ENCODE assay signal across 1 cellular context in the genomic region with DNA sequence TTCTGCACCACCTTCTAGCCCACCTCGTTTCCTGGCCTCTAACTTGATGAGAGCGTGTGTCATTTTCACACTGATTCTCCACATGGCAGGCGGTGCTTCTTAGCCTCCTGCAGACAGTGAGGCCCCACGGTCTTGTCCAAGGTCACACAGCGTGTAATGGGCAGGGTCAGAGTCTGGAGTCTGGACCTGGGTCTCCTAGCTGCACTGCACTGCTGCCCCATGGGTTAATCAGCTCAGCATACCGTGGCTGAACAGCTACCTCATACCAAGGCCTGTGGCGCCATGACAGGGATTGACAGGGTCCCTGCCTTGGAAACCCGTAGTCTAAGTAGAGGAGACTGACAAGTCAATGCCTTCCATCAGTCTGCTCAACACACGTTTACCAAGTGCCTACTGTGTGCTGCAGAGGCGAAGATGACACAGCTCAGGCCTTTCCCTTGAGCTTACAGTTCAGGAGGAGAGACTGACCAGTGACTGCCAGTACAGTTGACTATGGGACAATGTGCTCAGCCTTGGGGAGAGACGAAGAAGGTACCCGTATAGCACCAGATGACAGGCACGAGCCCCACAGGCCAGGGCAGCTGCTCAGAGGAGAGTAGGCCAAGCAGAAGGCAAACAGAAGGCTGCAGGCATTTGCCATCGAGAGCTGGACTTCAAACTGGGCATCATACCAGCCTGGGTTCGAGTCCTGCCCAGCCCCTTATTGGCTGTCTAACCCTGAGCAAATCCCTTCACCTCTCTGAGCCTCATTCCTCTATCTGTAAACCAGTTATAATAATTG.
TF ChIP-seq lines count a peak whose summit lies in the region.

No MANE protein-coding gene starts in this region.

TF ChIP-seq in HepG2, 621 proteins besides CTCF, POLR2A, EP300 and RAD21 (continued from another document and continues in another):
- TF ChIP-seq TERF1 (CRISPR knock-in tag; IDR thresholded peaks at IDR 0.05) (no peak), ETS1 (CRISPR knock-in tag; IDR thresholded peaks at IDR 0.05) (no peak), ZNF562 (CRISPR knock-in tag; IDR thresholded peaks at IDR 0.05; ENCODE audit: borderline replicate concordance) (no peak), SALL1 (CRISPR knock-in tag; IDR thresholded peaks at IDR 0.05) (peak; percentile 70; the same call in 1 of the 2 replicates), ATF1 (CRISPR knock-in tag; IDR thresholded peaks at IDR 0.05) (no peak), HNRNPUL1 (IDR thresholded peaks at IDR 0.05; ENCODE audit: low read depth, low read length) (no peak), ATF5 (CRISPR knock-in tag; IDR thresholded peaks at IDR 0.05; ENCODE audit: low read depth) (no peak), SKIL (CRISPR knock-in tag; IDR thresholded peaks at IDR 0.05; ENCODE audit: borderline replicate concordance) (peak; percentile 58; the same call in 1 of the 2 replicates), CEBPB (IDR thresholded peaks at IDR 0.05; ENCODE audit: borderline replicate concordance, low read depth, low read length) (no peak), ZNF660 (CRISPR knock-in tag; IDR thresholded peaks at IDR 0.05; ENCODE audit: borderline replicate concordance, low read depth) (no peak), ZNF451 (CRISPR knock-in tag; IDR thresholded peaks at IDR 0.05) (no peak), SMAD3 (CRISPR knock-in tag; IDR thresholded peaks at IDR 0.05) (no peak), ZSCAN31 (CRISPR knock-in tag; IDR thresholded peaks at IDR 0.05; ENCODE audit: low read depth) (0 out of 2 replicates have a peak, but pooled peaks have one; percentile 51), HNRNPK (IDR thresholded peaks at IDR 0.05; ENCODE audit: low read depth, low read length, poor library complexity, severe bottlenecking) (no peak), RARG (CRISPR knock-in tag; IDR thresholded peaks at IDR 0.05; ENCODE audit: low read depth) (no peak), FOXA3 (CRISPR knock-in tag; IDR thresholded peaks at IDR 0.05) (peak; percentile 10; the same call in 1 of the 2 replicates), ZNF281 (CRISPR knock-in tag; IDR thresholded peaks at IDR 0.05; ENCODE audit: borderline replicate concordance) (no peak), BCL6 (CRISPR knock-in tag; IDR thresholded peaks at IDR 0.05) (peak; percentile 44; the same call in 1 of the 2 replicates), MXD4 (CRISPR knock-in tag; IDR thresholded peaks at IDR 0.05) (no peak), ADNP (CRISPR knock-in tag; IDR thresholded peaks at IDR 0.05) (no peak), ZNF724P (CRISPR knock-in tag; IDR thresholded peaks at IDR 0.05; ENCODE audit: borderline replicate concordance) (no peak), ZNF589 (CRISPR knock-in tag; conservative IDR thresholded peaks at IDR 0.05) (no peak), ZNF775 (CRISPR knock-in tag; IDR thresholded peaks at IDR 0.05; ENCODE audit: borderline replicate concordance) (no peak), CHD4 (IDR thresholded peaks at IDR 0.05; ENCODE audit: borderline replicate concordance, low read length) (no peak), ZFX (CRISPR knock-in tag; IDR thresholded peaks at IDR 0.05; ENCODE audit: low read depth) (peak; percentile 35; the same call in 1 of the 2 replicates), NRL (CRISPR knock-in tag; IDR thresholded peaks at IDR 0.05; ENCODE audit: borderline replicate concordance) (no peak), ZC3H4 (CRISPR knock-in tag; IDR thresholded peaks at IDR 0.05; ENCODE audit: borderline replicate concordance) (no peak), ZFY (CRISPR knock-in tag; IDR thresholded peaks at IDR 0.05) (0 out of 2 replicates have a peak, but pooled peaks have one; percentile 11), RXRA (CRISPR knock-in tag; IDR thresholded peaks at IDR 0.05) (peak; percentile 61; the same call in 1 of the 2 replicates), ISL2 (CRISPR knock-in tag; IDR thresholded peaks at IDR 0.05) (no peak), SKI (IDR thresholded peaks at IDR 0.05; ENCODE audit: partially characterized antibody) (peak; percentile 84), ZNF652 (CRISPR knock-in tag; IDR thresholded peaks at IDR 0.05; ENCODE audit: borderline replicate concordance, low read depth) (peak; percentile 84), DR1 (CRISPR knock-in tag; IDR thresholded peaks at IDR 0.05) (no peak), ETV5 (CRISPR knock-in tag; IDR thresholded peaks at IDR 0.05; ENCODE audit: borderline replicate concordance) (no peak)
- TF ChIP-seq, protein P1, sequence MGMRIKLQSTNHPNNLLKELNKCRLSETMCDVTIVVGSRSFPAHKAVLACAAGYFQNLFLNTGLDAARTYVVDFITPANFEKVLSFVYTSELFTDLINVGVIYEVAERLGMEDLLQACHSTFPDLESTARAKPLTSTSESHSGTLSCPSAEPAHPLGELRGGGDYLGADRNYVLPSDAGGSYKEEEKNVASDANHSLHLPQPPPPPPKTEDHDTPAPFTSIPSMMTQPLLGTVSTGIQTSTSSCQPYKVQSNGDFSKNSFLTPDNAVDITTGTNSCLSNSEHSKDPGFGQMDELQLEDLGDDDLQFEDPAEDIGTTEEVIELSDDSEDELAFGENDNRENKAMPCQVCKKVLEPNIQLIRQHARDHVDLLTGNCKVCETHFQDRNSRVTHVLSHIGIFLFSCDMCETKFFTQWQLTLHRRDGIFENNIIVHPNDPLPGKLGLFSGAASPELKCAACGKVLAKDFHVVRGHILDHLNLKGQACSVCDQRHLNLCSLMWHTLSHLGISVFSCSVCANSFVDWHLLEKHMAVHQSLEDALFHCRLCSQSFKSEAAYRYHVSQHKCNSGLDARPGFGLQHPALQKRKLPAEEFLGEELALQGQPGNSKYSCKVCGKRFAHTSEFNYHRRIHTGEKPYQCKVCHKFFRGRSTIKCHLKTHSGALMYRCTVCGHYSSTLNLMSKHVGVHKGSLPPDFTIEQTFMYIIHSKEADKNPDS (CRISPR knock-in tag; IDR thresholded peaks at IDR 0.05): no peak
- TF ChIP-seq, protein P2, sequence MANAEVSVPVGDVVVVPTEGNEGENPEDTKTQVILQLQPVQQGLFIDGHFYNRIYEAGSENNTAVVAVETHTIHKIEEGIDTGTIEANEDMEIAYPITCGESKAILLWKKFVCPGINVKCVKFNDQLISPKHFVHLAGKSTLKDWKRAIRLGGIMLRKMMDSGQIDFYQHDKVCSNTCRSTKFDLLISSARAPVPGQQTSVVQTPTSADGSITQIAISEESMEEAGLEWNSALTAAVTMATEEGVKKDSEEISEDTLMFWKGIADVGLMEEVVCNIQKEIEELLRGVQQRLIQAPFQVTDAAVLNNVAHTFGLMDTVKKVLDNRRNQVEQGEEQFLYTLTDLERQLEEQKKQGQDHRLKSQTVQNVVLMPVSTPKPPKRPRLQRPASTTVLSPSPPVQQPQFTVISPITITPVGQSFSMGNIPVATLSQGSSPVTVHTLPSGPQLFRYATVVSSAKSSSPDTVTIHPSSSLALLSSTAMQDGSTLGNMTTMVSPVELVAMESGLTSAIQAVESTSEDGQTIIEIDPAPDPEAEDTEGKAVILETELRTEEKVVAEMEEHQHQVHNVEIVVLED (CRISPR knock-in tag; IDR thresholded peaks at IDR 0.05; ENCODE audit: borderline replicate concordance): no peak
- TF ChIP-seq, protein P3, sequence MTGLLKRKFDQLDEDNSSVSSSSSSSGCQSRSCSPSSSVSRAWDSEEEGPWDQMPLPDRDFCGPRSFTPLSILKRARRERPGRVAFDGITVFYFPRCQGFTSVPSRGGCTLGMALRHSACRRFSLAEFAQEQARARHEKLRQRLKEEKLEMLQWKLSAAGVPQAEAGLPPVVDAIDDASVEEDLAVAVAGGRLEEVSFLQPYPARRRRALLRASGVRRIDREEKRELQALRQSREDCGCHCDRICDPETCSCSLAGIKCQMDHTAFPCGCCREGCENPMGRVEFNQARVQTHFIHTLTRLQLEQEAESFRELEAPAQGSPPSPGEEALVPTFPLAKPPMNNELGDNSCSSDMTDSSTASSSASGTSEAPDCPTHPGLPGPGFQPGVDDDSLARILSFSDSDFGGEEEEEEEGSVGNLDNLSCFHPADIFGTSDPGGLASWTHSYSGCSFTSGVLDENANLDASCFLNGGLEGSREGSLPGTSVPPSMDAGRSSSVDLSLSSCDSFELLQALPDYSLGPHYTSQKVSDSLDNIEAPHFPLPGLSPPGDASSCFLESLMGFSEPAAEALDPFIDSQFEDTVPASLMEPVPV (CRISPR knock-in tag; IDR thresholded peaks at IDR 0.05): no peak
- TF ChIP-seq, protein P4, sequence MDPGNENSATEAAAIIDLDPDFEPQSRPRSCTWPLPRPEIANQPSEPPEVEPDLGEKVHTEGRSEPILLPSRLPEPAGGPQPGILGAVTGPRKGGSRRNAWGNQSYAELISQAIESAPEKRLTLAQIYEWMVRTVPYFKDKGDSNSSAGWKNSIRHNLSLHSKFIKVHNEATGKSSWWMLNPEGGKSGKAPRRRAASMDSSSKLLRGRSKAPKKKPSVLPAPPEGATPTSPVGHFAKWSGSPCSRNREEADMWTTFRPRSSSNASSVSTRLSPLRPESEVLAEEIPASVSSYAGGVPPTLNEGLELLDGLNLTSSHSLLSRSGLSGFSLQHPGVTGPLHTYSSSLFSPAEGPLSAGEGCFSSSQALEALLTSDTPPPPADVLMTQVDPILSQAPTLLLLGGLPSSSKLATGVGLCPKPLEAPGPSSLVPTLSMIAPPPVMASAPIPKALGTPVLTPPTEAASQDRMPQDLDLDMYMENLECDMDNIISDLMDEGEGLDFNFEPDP (CRISPR knock-in tag; conservative IDR thresholded peaks at IDR 0.05): no peak
- TF ChIP-seq, protein P5, sequence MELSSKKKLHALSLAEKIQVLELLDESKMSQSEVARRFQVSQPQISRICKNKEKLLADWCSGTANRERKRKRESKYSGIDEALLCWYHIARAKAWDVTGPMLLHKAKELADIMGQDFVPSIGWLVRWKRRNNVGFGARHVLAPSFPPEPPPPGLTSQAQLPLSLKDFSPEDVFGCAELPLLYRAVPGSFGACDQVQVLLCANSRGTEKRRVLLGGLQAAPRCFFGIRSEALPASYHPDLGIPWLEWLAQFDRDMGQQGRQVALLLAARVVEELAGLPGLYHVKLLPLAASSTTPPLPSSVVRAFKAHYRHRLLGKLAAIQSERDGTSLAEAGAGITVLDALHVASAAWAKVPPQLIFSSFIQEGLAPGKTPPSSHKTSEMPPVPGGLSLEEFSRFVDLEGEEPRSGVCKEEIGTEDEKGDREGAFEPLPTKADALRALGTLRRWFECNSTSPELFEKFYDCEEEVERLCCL (CRISPR knock-in tag; IDR thresholded peaks at IDR 0.05; ENCODE audit: borderline replicate concordance): no peak
- TF ChIP-seq, protein P6, sequence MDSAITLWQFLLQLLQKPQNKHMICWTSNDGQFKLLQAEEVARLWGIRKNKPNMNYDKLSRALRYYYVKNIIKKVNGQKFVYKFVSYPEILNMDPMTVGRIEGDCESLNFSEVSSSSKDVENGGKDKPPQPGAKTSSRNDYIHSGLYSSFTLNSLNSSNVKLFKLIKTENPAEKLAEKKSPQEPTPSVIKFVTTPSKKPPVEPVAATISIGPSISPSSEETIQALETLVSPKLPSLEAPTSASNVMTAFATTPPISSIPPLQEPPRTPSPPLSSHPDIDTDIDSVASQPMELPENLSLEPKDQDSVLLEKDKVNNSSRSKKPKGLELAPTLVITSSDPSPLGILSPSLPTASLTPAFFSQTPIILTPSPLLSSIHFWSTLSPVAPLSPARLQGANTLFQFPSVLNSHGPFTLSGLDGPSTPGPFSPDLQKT (CRISPR knock-in tag; IDR thresholded peaks at IDR 0.05; ENCODE audit: borderline replicate concordance): no peak
